ENCODE assay signal across 1 cellular context in the genomic region with DNA sequence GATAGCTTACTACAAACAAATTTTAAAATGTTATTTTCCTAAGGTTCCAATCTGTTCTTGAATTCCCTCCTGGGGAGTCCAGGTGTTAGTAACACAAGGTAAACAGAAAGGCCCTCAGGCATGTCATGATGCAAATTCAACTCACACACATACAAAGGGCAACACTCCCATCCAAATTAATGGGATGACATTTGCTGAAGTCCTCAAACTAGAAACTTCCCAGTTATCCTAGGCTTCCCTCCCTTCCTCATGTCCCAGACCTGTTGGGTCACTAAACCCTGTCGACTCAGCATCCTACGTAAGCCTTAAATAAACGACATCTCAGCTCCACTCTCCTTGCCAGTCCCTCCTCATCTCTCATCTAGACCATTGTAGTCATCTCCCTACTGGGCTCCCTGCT.
TF ChIP-seq lines count a peak whose summit lies in the region.

No MANE protein-coding gene starts in this region.

TF ChIP-seq in H1, 55 proteins besides CTCF, POLR2A, EP300 and RAD21:
- TF ChIP-seq MAFK (IDR thresholded peaks at IDR 0.05; ENCODE audit: low read depth, low read length): peak; percentile 56; the same call in 1 of the 2 replicates
- no peak for TF ChIP-seq GABPA (IDR thresholded peaks at IDR 0.05; ENCODE audit: borderline replicate concordance, insufficient read depth, low read length)
- TF ChIP-seq TCF12 (IDR thresholded peaks at IDR 0.05; ENCODE audit: low read depth, low read length): peak; percentile 66; the same call in 1 of the 2 replicates
